Comparison of ENCODE assay signal across 1 cellular context in genomic region chr7:87123105-87123504, GRCh38.
TF ChIP-seq lines count a peak whose summit lies in the region.

No MANE protein-coding gene starts in this region.

TF ChIP-seq in K562, 482 proteins besides CTCF, POLR2A, EP300 and RAD21 (continued from another document):
- no peak for TF ChIP-seq RNF219 (CRISPR knock-in tag; IDR thresholded peaks at IDR 0.05)
- TF ChIP-seq MTA3 (IDR thresholded peaks at IDR 0.05; ENCODE audit: borderline replicate concordance) = no peak
- TF ChIP-seq EZH2 (IDR thresholded peaks at IDR 0.05; ENCODE audit: borderline replicate concordance, low read depth, low read length) = no peak
- TF ChIP-seq ZNF77 (CRISPR knock-in tag; IDR thresholded peaks at IDR 0.05) = no peak
- no peak for TF ChIP-seq TBP (optimal IDR thresholded peaks at IDR 0.05; ENCODE audit: low read depth, low read length)
- no peak for TF ChIP-seq CBX1 (IDR thresholded peaks at IDR 0.05; ENCODE audit: low read depth)
- TF ChIP-seq TFAM (CRISPR knock-in tag; conservative IDR thresholded peaks at IDR 0.05) = no peak
- TF ChIP-seq CREB1 (IDR thresholded peaks at IDR 0.05) = peak; percentile 27; the same call in 1 of the 2 replicates
- no peak for TF ChIP-seq CREB1 (CRISPR knock-in tag; IDR thresholded peaks at IDR 0.05)
- no peak for TF ChIP-seq HDAC3 (IDR thresholded peaks at IDR 0.05; ENCODE audit: borderline replicate concordance, partially characterized antibody)
- no peak for TF ChIP-seq SAFB (IDR thresholded peaks at IDR 0.05; ENCODE audit: borderline replicate concordance, low read depth, low read length)
- no peak for TF ChIP-seq HES1 (IDR thresholded peaks at IDR 0.05; ENCODE audit: low read depth)
- no peak for TF ChIP-seq HNRNPL (IDR thresholded peaks at IDR 0.05; ENCODE audit: low read depth, low read length)
- TF ChIP-seq KDM1A (IDR thresholded peaks at IDR 0.05) = peak; percentile 9 to 16; a peak in 1 of 4 replicates
- TF ChIP-seq ZNF184 (CRISPR knock-in tag; IDR thresholded peaks at IDR 0.05) = no peak
- no peak for TF ChIP-seq ZKSCAN3 (CRISPR knock-in tag; IDR thresholded peaks at IDR 0.05)
- TF ChIP-seq ZNF431 (CRISPR knock-in tag; IDR thresholded peaks at IDR 0.05) = no peak
- TF ChIP-seq SIN3B (IDR thresholded peaks at IDR 0.05; ENCODE audit: low read depth) = no peak
- TF ChIP-seq ETV6 (IDR thresholded peaks at IDR 0.05; ENCODE audit: borderline replicate concordance in 1 of 2, low read depth in 2 of 2, low read length in 1 of 2) = no peak
- TF ChIP-seq ETV6 (CRISPR knock-in tag; IDR thresholded peaks at IDR 0.05; ENCODE audit: borderline replicate concordance) = no peak
- 0 out of 2 replicates have a peak, but pooled peaks have one; percentile 19 for TF ChIP-seq SMARCA4 (IDR thresholded peaks at IDR 0.05)
- TF ChIP-seq EP400 (IDR thresholded peaks at IDR 0.05) = no peak
- TF ChIP-seq COPS2 (conservative IDR thresholded peaks at IDR 0.05) = no peak
- TF ChIP-seq ZNF445 (CRISPR knock-in tag; IDR thresholded peaks at IDR 0.05; ENCODE audit: low read depth) = no peak
- TF ChIP-seq FOXA1 (IDR thresholded peaks at IDR 0.05; ENCODE audit: borderline replicate concordance) = no peak
- TF ChIP-seq SIX5 (IDR thresholded peaks at IDR 0.05; ENCODE audit: borderline replicate concordance in 1 of 2, insufficient read depth in 1 of 2, low read depth in 1 of 2, low read length in 2 of 2) = no peak
- no peak for TF ChIP-seq ZNF644 (tag; IDR thresholded peaks at IDR 0.05; ENCODE audit: low read depth)
- no peak for TF ChIP-seq HNRNPK (IDR thresholded peaks at IDR 0.05; ENCODE audit: low read depth, low read length, poor library complexity, severe bottlenecking)
- no peak for TF ChIP-seq CLOCK (CRISPR knock-in tag; IDR thresholded peaks at IDR 0.05; ENCODE audit: borderline replicate concordance)
- TF ChIP-seq CREB5 (CRISPR knock-in tag; IDR thresholded peaks at IDR 0.05) = no peak
- no peak for TF ChIP-seq POLR2H (tag; IDR thresholded peaks at IDR 0.05; ENCODE audit: low read depth)
- no peak for TF ChIP-seq MLLT1 (IDR thresholded peaks at IDR 0.05)
- no peak for TF ChIP-seq NONO (IDR thresholded peaks at IDR 0.05; ENCODE audit: low read depth in 2 of 2, low read length in 1 of 2)
- TF ChIP-seq ZNF696 (CRISPR knock-in tag; conservative IDR thresholded peaks at IDR 0.05) = no peak
- no peak for TF ChIP-seq ZNF561 (CRISPR knock-in tag; conservative IDR thresholded peaks at IDR 0.05)
- TF ChIP-seq HIVEP1 (CRISPR knock-in tag; IDR thresholded peaks at IDR 0.05) = no peak
- TF ChIP-seq HEY1 (CRISPR knock-in tag; IDR thresholded peaks at IDR 0.05; ENCODE audit: borderline replicate concordance) = no peak
- peak; percentile 52; the same call in 1 of the 2 replicates for TF ChIP-seq ARID1B (IDR thresholded peaks at IDR 0.05)
- no peak for TF ChIP-seq CBFB (CRISPR knock-in tag; IDR thresholded peaks at IDR 0.05)
- TF ChIP-seq TEAD4 (IDR thresholded peaks at IDR 0.05; ENCODE audit: low read length) = peak; percentile 61; the same call in 1 of the 2 replicates
- TF ChIP-seq TEAD4 (CRISPR knock-in tag; IDR thresholded peaks at IDR 0.05; ENCODE audit: borderline replicate concordance) = no peak
- no peak for TF ChIP-seq ZNF3 (CRISPR knock-in tag; IDR thresholded peaks at IDR 0.05)
